ENCODE assay signal across 1 cellular context in genomic region chr10:88831709-88832108, GRCh38.
TF ChIP-seq lines count a peak whose summit lies in the region.

No MANE protein-coding gene starts in this region.

TF ChIP-seq in GM12878, 131 proteins besides CTCF, POLR2A, EP300 and RAD21:
- TF ChIP-seq RUNX3 (IDR thresholded peaks at IDR 0.05; ENCODE audit: low read length) (peak; percentile 50; the same call in 1 of the 2 replicates), CBX3 (IDR thresholded peaks at IDR 0.05; ENCODE audit: borderline replicate concordance, low read depth) (no peak)
